In the genomic region with DNA sequence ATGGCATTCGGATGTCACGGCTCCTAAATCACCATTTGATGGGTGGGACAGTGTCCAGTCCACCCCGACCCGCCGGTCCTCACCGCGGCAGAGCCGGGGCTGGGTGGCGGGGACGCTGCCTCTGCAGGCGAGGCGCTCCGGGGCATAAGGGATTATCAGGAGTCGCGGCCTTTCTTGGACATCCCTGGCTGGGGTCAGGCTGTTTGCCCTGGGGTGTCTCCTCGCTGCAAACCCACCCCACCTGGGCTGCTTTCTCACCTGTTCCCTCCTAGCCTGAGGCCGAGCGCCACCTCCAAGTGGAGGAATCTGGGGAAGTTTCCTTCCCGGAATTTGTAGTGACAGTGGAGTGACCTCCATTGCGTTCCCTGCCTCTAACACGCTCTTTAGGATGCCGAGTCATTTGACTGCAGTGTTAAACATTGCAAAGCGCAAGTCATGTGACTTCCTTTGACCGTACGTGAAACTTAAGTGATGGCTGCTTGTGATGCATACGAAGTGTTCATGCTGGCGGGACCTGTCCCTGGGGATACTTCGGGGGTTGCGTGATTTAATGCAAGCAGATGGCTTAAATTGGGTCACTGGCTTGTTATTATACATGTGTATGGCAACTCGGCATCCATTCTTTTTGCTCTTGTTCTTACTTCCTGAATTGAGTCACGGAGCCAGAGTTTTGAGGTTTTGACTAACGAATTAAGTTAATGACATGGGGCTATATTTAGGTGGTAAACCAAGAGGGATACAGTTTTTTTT, we compare ENCODE assay signal across 8 cellular contexts. TPM values are rescaled to one million over a fixed set of nuclear protein-coding genes. Genes with fewer than 3 reads are reported as not detected.
DNase-seq lines count a peak whose midpoint lies in the region; ATAC-seq, FAIRE-seq and TF ChIP-seq lines count a peak whose summit lies in the region.

No MANE protein-coding gene starts in this region.

- H3K9ac ChIP-seq in kidney (ENCODE audit: low read length in 2 of 2) = peak overlapping the region; percentile 85 to 93

- H3K9me3 ChIP-seq in kidney (ENCODE audit: control insufficient read depth in 1 of 2, low read length in 2 of 2) = no peaks in the 10 kb centered on the region

- H3K36me3 Mint-ChIP-seq in chondrocyte (ENCODE audit: low read depth) = peaks cover 10% of the 10 kb centered on the region

- H3K27ac Mint-ChIP-seq in chondrocyte (ENCODE audit: unreplicated experiment) = peak overlapping the region; percentile 96

- H3K9me3 Mint-ChIP-seq in chondrocyte (ENCODE audit: low read depth) = no peaks in the 10 kb centered on the region

- DNase-seq in ACHN = peak; percentile 88
- peak; percentile 75 for DNase-seq in NCI-H2107 (lab: John Stamatoyannopoulos, UW)
- DNase-seq in activated CD4-positive, CD25-positive, alpha-beta regulatory T cell treated with anti-CD3 and anti-CD28 coated beads, Interleukin-2, amount 50 U/mL, for 16 hours (ENCODE audit: low read depth, low spot score) = peak; percentile 40
- no peak for DNase-seq in chondrocyte (ENCODE audit: low spot score)
- DNase-seq in kidney = no peak
- DNase-seq in stimulated activated CD4-positive, alpha-beta T cell treated with anti-CD3 and anti-CD28 coated beads, Interleukin-15, amount 100 ng/mL, for 48 hours (ENCODE audit: low read depth in 2 of 2) = peak; percentile 36 to 44

- H3K27me3 Mint-ChIP-seq in chondrocyte (ENCODE audit: low read depth) = no peaks in the 10 kb centered on the region

- peak overlapping the region; percentile 84 for H3K4me3 Mint-ChIP-seq in chondrocyte (ENCODE audit: unreplicated experiment)

- in situ Hi-C loops in ACHN (cut with HindIII; ENCODE audit: low pct_ligation_motif_present, low pct_unique_long_range_greater_than_20kb, low sequenced_read_pairs) = no loop called here

- peak; percentile 9 for TF ChIP-seq CTCF in chondrocyte (IDR thresholded peaks at IDR 0.05)
- no peak for TF ChIP-seq CTCF in kidney (IDR thresholded peaks at IDR 0.05; ENCODE audit: borderline replicate concordance, extremely low read depth, insufficient read depth)

- H3K4me1 ChIP-seq in kidney (ENCODE audit: control insufficient read depth in 1 of 2, insufficient read depth in 1 of 2, low read depth in 1 of 2, low read length in 2 of 2) = peaks cover 0 to 4% of the 10 kb centered on the region in 2 donors

- no peak for FAIRE-seq in kidney (lab: Jason Lieb, UNC)

- peak overlapping the region; percentile 96 to 99 for H3K4me3 ChIP-seq in kidney (ENCODE audit: low read length in 2 of 2)

- peaks cover 3 to 9% of the 10 kb centered on the region in 2 donors for H3K36me3 ChIP-seq in kidney (ENCODE audit: control insufficient read depth in 1 of 2, insufficient read depth in 2 of 2, low read length in 2 of 2)

- ATAC-seq in HG03064 (IDR thresholded peaks at IDR 0.05; ENCODE audit: low read depth, unreplicated experiment) = peak; percentile 91

- H3K27ac ChIP-seq in kidney (ENCODE audit: low read depth in 2 of 2, low read length in 2 of 2) = peak overlapping the region; percentile 93

- intact Hi-C loops in kidney (cut with DNase I) = no loop called here

- peak; percentile 32 for TF ChIP-seq POLR2A in GM18526 (IDR thresholded peaks at IDR 0.05; ENCODE audit: extremely low read depth, insufficient read length)

- peaks cover 16% of the 10 kb centered on the region for H3K4me1 Mint-ChIP-seq in chondrocyte (ENCODE audit: low read depth)

RNA-seq across cellular contexts. Expression of a gene that starts 0.5 kb away (rescaled TPM):
- total RNA-seq in chondrocyte (24.9 to 37.8 TPM (median 36.5 TPM) in 3 replicates), kidney (53.3 TPM)
- 17.6 TPM for polyA plus RNA-seq in kidney (ENCODE audit: insufficient read depth, low read depth, low replicate concordance)

Comparison
In these comparisons a context has a peak if more than half of its experiments do, and no peak if none do; other contexts are left out.
1. DNase-seq: peak in ACHN (single experiment), NCI-H2107 (single experiment), activated CD4-positive, CD25-positive, alpha-beta regulatory T cell treated with anti-CD3 and anti-CD28 coated beads, Interleukin-2, amount 50 U/mL, for 16 hours (single experiment) and stimulated activated CD4-positive, alpha-beta T cell treated with anti-CD3 and anti-CD28 coated beads, Interleukin-15, amount 100 ng/mL, for 48 hours (2 of 2); none in chondrocyte (single experiment) and kidney (single experiment).